10 cellular contexts compared by ENCODE assay signal in genomic region chr3:127406309-127407025, GRCh38.
DNase-seq lines count a peak whose midpoint lies in the region; ATAC-seq and TF ChIP-seq lines count a peak whose summit lies in the region.
"Had no signal": no experiment of that assay in that cellular context is flagged by ENCODE, and none has a peak within 500 bp of the region (broad histone marks: within the 10 kb centered on the region; RNA-seq: fewer than 3 reads in every experiment).

No MANE protein-coding gene starts in this region.

- intact Hi-C loops in Caco-2 (cut with micrococcal nuclease; ENCODE audit: unreplicated experiment) (no loop called here), left colon (cut with DNase I, micrococcal nuclease) (no loop called here), prostate gland (cut with DNase I) (no loop called here)

- no peak overlapping the region for H3K27ac ChIP-seq in prostate gland

- no peaks in the 10 kb centered on the region for H3K4me1 Mint-ChIP-seq in Caco-2 (ENCODE audit: low read depth, unreplicated experiment)
- H3K4me1 Mint-ChIP-seq: activated naive CD8-positive, alpha-beta T cell treated with anti-CD3 and anti-CD28 coated beads, Interleukin-2, amount 10 ng/mL, durations not matched to agents 7 days and 5 days had no signal

- peaks cover 4% of the 10 kb centered on the region for H3K27me3 Mint-ChIP-seq in Caco-2 (ENCODE audit: insufficient read depth, unreplicated experiment)
- H3K27me3 Mint-ChIP-seq: activated naive CD8-positive, alpha-beta T cell treated with anti-CD3 and anti-CD28 coated beads, Interleukin-2, amount 10 ng/mL, durations not matched to agents 7 days and 5 days had no signal

- H3K9me3 Mint-ChIP-seq in Caco-2 (ENCODE audit: unreplicated experiment), result no peaks in the 10 kb centered on the region
- H3K9me3 Mint-ChIP-seq: activated naive CD8-positive, alpha-beta T cell treated with anti-CD3 and anti-CD28 coated beads, Interleukin-2, amount 10 ng/mL, durations not matched to agents 7 days and 5 days had no signal

- CTCF ChIA-PET in Caco-2 (lab: Charles Lee), result interaction anchor here (0.7 kb wide), 1 partner anchor 49 kb away, joined by 3 read pairs; no protein-coding TSS in a partner anchor

- H3K4me3 ChIP-seq in Caco-2 (ENCODE audit: low read depth, low read length), result no peak overlapping the region
- H3K4me3 ChIP-seq in prostate gland, result no peak overlapping the region

- ATAC-seq in left colon (peak; percentile 48), HG02840 (IDR thresholded peaks at IDR 0.05; ENCODE audit: low FRiP score, unreplicated experiment) (no peak), GM21390 (IDR thresholded peaks at IDR 0.05; ENCODE audit: unreplicated experiment) (no peak)

- H3K4me1 ChIP-seq in Caco-2, result peaks cover 11% of the 10 kb centered on the region
- H3K4me1 ChIP-seq in prostate gland (replicated peaks), result no peaks in the 10 kb centered on the region

- no peak for TF ChIP-seq POLR2A in prostate gland (IDR thresholded peaks at IDR 0.05)

- POLR2A ChIA-PET in Caco-2 (lab: Charles Lee), result no interaction called here

- H3K4me3 Mint-ChIP-seq in Caco-2 (ENCODE audit: unreplicated experiment), result no peak overlapping the region
- H3K4me3 Mint-ChIP-seq: activated naive CD8-positive, alpha-beta T cell treated with anti-CD3 and anti-CD28 coated beads, Interleukin-2, amount 10 ng/mL, durations not matched to agents 7 days and 5 days had no signal

- no peaks in the 10 kb centered on the region for H3K36me3 Mint-ChIP-seq in Caco-2 (ENCODE audit: insufficient read depth, unreplicated experiment)
- H3K36me3 Mint-ChIP-seq: activated naive CD8-positive, alpha-beta T cell treated with anti-CD3 and anti-CD28 coated beads, Interleukin-2, amount 10 ng/mL, durations not matched to agents 7 days and 5 days had no signal

- 84% methylated on average over 14 of the region's 14 CpGs for WGBS in prostate gland

- H3K27me3 ChIP-seq in Caco-2 (replicated peaks; ENCODE audit: control insufficient read depth, insufficient read depth, low read length), result no peaks in the 10 kb centered on the region
- no peaks in the 10 kb centered on the region for H3K27me3 ChIP-seq in prostate gland (replicated peaks; ENCODE audit: insufficient read depth)

- BruUV-seq in Caco-2 (replicated peaks; lab: Mats Ljungman, UMichigan), result no TSS peak

- TF ChIP-seq CTCF in Caco-2 (IDR thresholded peaks at IDR 0.05; ENCODE audit: insufficient read depth in 1 of 2, low read depth in 1 of 2, low read length in 1 of 2, severe bottlenecking in 1 of 2, unreplicated experiment in 1 of 2) (peak; percentile 32 to 44), GM20000 (IDR thresholded peaks at IDR 0.05; ENCODE audit: extremely low read depth, missing control alignments) (no peak), prostate gland (IDR thresholded peaks at IDR 0.05) (no peak)

- H3K9me3 ChIP-seq in Caco-2, result no peaks in the 10 kb centered on the region
- no peaks in the 10 kb centered on the region for H3K9me3 ChIP-seq in prostate gland

- H3K27ac Mint-ChIP-seq in Caco-2 (ENCODE audit: unreplicated experiment), result no peak overlapping the region
- H3K27ac Mint-ChIP-seq: activated naive CD8-positive, alpha-beta T cell treated with anti-CD3 and anti-CD28 coated beads, Interleukin-2, amount 10 ng/mL, durations not matched to agents 7 days and 5 days had no signal

- H3K36me3 ChIP-seq in Caco-2 (ENCODE audit: control insufficient read depth, insufficient read depth, low read length) (no peaks in the 10 kb centered on the region), prostate gland (no peaks in the 10 kb centered on the region)

- DNase-seq in Caco-2 (peak in 1 of 2 experiments; percentile 35), GM20000 (ENCODE audit: low spot score) (peak; percentile 51), RPMI8226 (peak; percentile 63), left colon (peak in 1 of 2 donors; percentile 22), NCI-H2029 (lab: John Stamatoyannopoulos, UW) (no peak), prostate gland (ENCODE audit: low spot score) (no peak)
- DNase-seq: activated naive CD8-positive, alpha-beta T cell treated with anti-CD3 and anti-CD28 coated beads, Interleukin-2, amount 10 ng/mL, durations not matched to agents 7 days and 5 days; NCI-H2107 had no signal

Comparison
In these comparisons a context has a peak if more than half of its experiments do, and no peak if none do; other contexts are left out.
1. DNase-seq: peak in GM20000 (single experiment) and RPMI8226 (single experiment); none in NCI-H2029 (single experiment) and prostate gland (single experiment).
2. CTCF ChIP-seq: peak in Caco-2 (2 of 2); none in GM20000 (single experiment) and prostate gland (0 of 4).